Comparison of ENCODE assay signal across 10 cellular contexts in genomic region chr18:23883277-23883790, GRCh38.
A peak's percentile ranks its signal among the peaks of the same experiment; 100 is the strongest.
DNase-seq lines count a peak whose midpoint lies in the region; ATAC-seq and TF ChIP-seq lines count a peak whose summit lies in the region.
"Had no signal": no experiment of that assay in that cellular context is flagged by ENCODE, and none has a peak within 500 bp of the region (broad histone marks: within the 10 kb centered on the region; RNA-seq: fewer than 3 reads in every experiment).

No MANE protein-coding gene starts in this region.

- H3K9me3 ChIP-seq in PC-3 (ENCODE audit: low read length) (no peaks in the 10 kb centered on the region), heart left ventricle (no peaks in the 10 kb centered on the region), thoracic aorta (no peaks in the 10 kb centered on the region)

- CTCF ChIA-PET in PC-3 (lab: Charles Lee), result no interaction called here

- BruUV-seq in PC-3 (replicated peaks; lab: Mats Ljungman, UMichigan), result no TSS peak

- H3K36me3 ChIP-seq in PC-3 (ENCODE audit: low read depth, low read length), result peaks cover 63% of the 10 kb centered on the region
- H3K36me3 ChIP-seq in heart left ventricle, result peaks cover 0 to 2% (median 0%) of the 10 kb centered on the region in 9 donors
- no peaks in the 10 kb centered on the region for H3K36me3 ChIP-seq in thoracic aorta

- no peak overlapping the region for H3K9ac ChIP-seq in PC-3 (ENCODE audit: low read length)

- peaks cover 5% of the 10 kb centered on the region for H3F3A ChIP-seq in PC-3 (ENCODE audit: low read length, unreplicated experiment)

- H3K79me2 ChIP-seq in PC-3 (ENCODE audit: low read length), result no peaks in the 10 kb centered on the region

- no peak overlapping the region for H3K4me2 ChIP-seq in PC-3 (ENCODE audit: low read length)

- peaks cover 12% of the 10 kb centered on the region; the same call in 1 of the 2 replicates for H4K20me1 ChIP-seq in PC-3 (ENCODE audit: low read length)

- intact Hi-C loops in PC-3 (cut with micrococcal nuclease), result no loop called here
- intact Hi-C loops in heart left ventricle (cut with DNase I), result no loop called here

- TF ChIP-seq POLR2A in heart left ventricle (IDR thresholded peaks at IDR 0.05), result no peak

- ATAC-seq in PC-3 (peak; percentile 24), heart left ventricle (peak in 3 of 4 donors; percentile 11 to 34 (median 20)), thoracic aorta (ENCODE audit: insufficient number of reproducible peaks, low FRiP score, low read depth) (no peak), GM21367 (IDR thresholded peaks at IDR 0.05; ENCODE audit: unreplicated experiment) (no peak)
- ATAC-seq: SK-N-SH treated with all-trans-retinoic acid at 6 μM for 48 hours had no signal

- no peak overlapping the region for H2AFZ ChIP-seq in PC-3 (ENCODE audit: low read length)

- 86 to 95% (median 91%) methylated on average over 3 of the region's 3 CpGs for WGBS in heart left ventricle, 4 donors

- H3K4me1 ChIP-seq in PC-3 (ENCODE audit: insufficient read depth, low read length), result no peaks in the 10 kb centered on the region
- peaks cover 0 to 18% (median 4%) of the 10 kb centered on the region in 12 donors for H3K4me1 ChIP-seq in heart left ventricle
- peaks cover 17 to 46% of the 10 kb centered on the region in 2 donors for H3K4me1 ChIP-seq in thoracic aorta (ENCODE audit: control insufficient read depth in 1 of 2, low read depth in 2 of 2)

- H3K27me3 ChIP-seq in PC-3 (ENCODE audit: low read length), result no peaks in the 10 kb centered on the region
- no peaks in the 10 kb centered on the region for H3K27me3 ChIP-seq in heart left ventricle
- H3K27me3 ChIP-seq in thoracic aorta (replicated peaks; ENCODE audit: insufficient read depth), result no peaks in the 10 kb centered on the region

- TF ChIP-seq CTCF in PC-3 (conservative IDR thresholded peaks at IDR 0.05; ENCODE audit: low read depth, low read length), result no peak
- no peak for TF ChIP-seq CTCF in heart left ventricle (IDR thresholded peaks at IDR 0.05)
- no peak for TF ChIP-seq CTCF in thoracic aorta (IDR thresholded peaks at IDR 0.05)

- DNase-seq in DMS79 treated with DMSO at 0.1 percent for 48 hours (lab: John Stamatoyannopoulos, UW), result peak; percentile 37
- DNase-seq in DMS79 (lab: John Stamatoyannopoulos, UW), result no peak
- DNase-seq in PC-3, result no peak
- no peak for DNase-seq in heart left ventricle
- no peak for DNase-seq in thoracic aorta (ENCODE audit: low spot score)
- no peak for DNase-seq in LoVo (ENCODE audit: low spot score)
- DNase-seq in hippocampal formation (lab: John Stamatoyannopoulos, UW), result no peak

- POLR2A ChIA-PET in PC-3 (lab: Charles Lee; ENCODE audit: unreplicated experiment), result interaction anchor here (0.5 to 0.6 kb wide), 2 partner anchors 10 to 12 kb away, joined by 3 to 4 read pairs; no protein-coding TSS in a partner anchor

- H3K27ac ChIP-seq in PC-3 (ENCODE audit: low read length), result no peak overlapping the region
- peak overlapping the region in 6 of 12 donors; percentile 1 to 57 (median 32) for H3K27ac ChIP-seq in heart left ventricle
- peak overlapping the region; percentile 81 to 84 for H3K27ac ChIP-seq in thoracic aorta
- H3K27ac ChIP-seq: 22Rv1 had no signal

- no peak overlapping the region for H3K4me3 ChIP-seq in PC-3 (ENCODE audit: low read length)
- no peak overlapping the region for H3K4me3 ChIP-seq in heart left ventricle
- no peak overlapping the region for H3K4me3 ChIP-seq in thoracic aorta

- no peaks in the 10 kb centered on the region for H3K9me2 ChIP-seq in PC-3 (replicated peaks; ENCODE audit: low read length)

Comparison
In these comparisons a context has a peak if more than half of its experiments do, and no peak if none do; other contexts are left out.
1. ATAC-seq: peak in PC-3 (single experiment) and heart left ventricle (3 of 4); none in thoracic aorta (single experiment) and GM21367 (single experiment).